Comparison of ENCODE assay signal across 22 cellular contexts in genomic region chr17:82320140-82320840, GRCh38. TPM values are rescaled to one million over a fixed set of nuclear protein-coding genes. Genes with fewer than 3 reads are reported as not detected.
A peak's percentile ranks its signal among the peaks of the same experiment; 100 is the strongest.
DNase-seq lines count a peak whose midpoint lies in the region; ATAC-seq and TF ChIP-seq lines count a peak whose summit lies in the region.
"Had no signal": no experiment of that assay in that cellular context is flagged by ENCODE, and none has a peak within 500 bp of the region (broad histone marks: within the 10 kb centered on the region; RNA-seq: fewer than 3 reads in every experiment).

No MANE protein-coding gene starts in this region.

- H3K4me3 ChIP-seq in Caco-2 (ENCODE audit: low read depth, low read length): peak overlapping the region; percentile 48
- H3K4me3 ChIP-seq in naive thymus-derived CD4-positive, alpha-beta T cell (ENCODE audit: low read length): no peak overlapping the region

- peak overlapping the region; percentile 77 for H3K27ac ChIP-seq in naive thymus-derived CD4-positive, alpha-beta T cell (ENCODE audit: low read depth, low read length)
- H3K27ac ChIP-seq: heart right ventricle, HL-60, KMS-11 had no signal

- no peak for ATAC-seq in activated CD4-positive, alpha-beta T cell treated with anti-CD3 and anti-CD28 coated beads for 36 hours
- no peak for ATAC-seq in naive thymus-derived CD4-positive, alpha-beta T cell
- ATAC-seq: heart right ventricle had no signal

- H3K4me3 Mint-ChIP-seq in activated CD4-positive, alpha-beta T cell treated with anti-CD3 and anti-CD28 coated beads for 36 hours: no peak overlapping the region
- H3K4me3 Mint-ChIP-seq in Caco-2 (ENCODE audit: unreplicated experiment) (peak overlapping the region; percentile 76), chondrocyte (ENCODE audit: unreplicated experiment) (no peak overlapping the region)
- H3K4me3 Mint-ChIP-seq in activated CD4-positive, alpha-beta memory T cell treated with anti-CD3 and anti-CD28 coated beads, Interleukin-2, amount 10 ng/mL, durations not matched to agents 7 days and 5 days: no peak overlapping the region
- H3K4me3 Mint-ChIP-seq in naive thymus-derived CD4-positive, alpha-beta T cell: peak overlapping the region in 7 of 10 donors; percentile 32 to 87 (median 65)

- no peaks in the 10 kb centered on the region for H3K9me3 Mint-ChIP-seq in activated CD4-positive, alpha-beta T cell treated with anti-CD3 and anti-CD28 coated beads for 36 hours (ENCODE audit: low read depth)
- H3K9me3 Mint-ChIP-seq in Caco-2 (ENCODE audit: unreplicated experiment): no peaks in the 10 kb centered on the region
- no peaks in the 10 kb centered on the region for H3K9me3 Mint-ChIP-seq in activated CD4-positive, alpha-beta memory T cell treated with anti-CD3 and anti-CD28 coated beads, Interleukin-2, amount 10 ng/mL, durations not matched to agents 7 days and 5 days
- H3K9me3 Mint-ChIP-seq in naive thymus-derived CD4-positive, alpha-beta T cell: no peaks in the 10 kb centered on the region
- H3K9me3 Mint-ChIP-seq in chondrocyte (ENCODE audit: low read depth): no peaks in the 10 kb centered on the region

- POLR2A ChIA-PET in activated CD4-positive, alpha-beta T cell treated with anti-CD3 and anti-CD28 coated beads for 36 hours (lab: Charles Lee): interaction anchor here (0.8 to 3.2 kb wide), 9 partner anchors 8 to 285 kb away, joined by 3 to 62 read pairs (median 6); partner anchors contain the start of gene SECTM1
- POLR2A ChIA-PET in Caco-2 (lab: Charles Lee): no interaction called here
- POLR2A ChIA-PET in activated CD4-positive, alpha-beta memory T cell treated with anti-CD3 and anti-CD28 coated beads, Interleukin-2, amount 10 ng/mL, durations not matched to agents 7 days and 5 days (lab: Charles Lee): interaction anchor here (0.8 to 3.5 kb wide), 3 partner anchors 22 to 82 kb away, joined by 3 to 24 read pairs (median 6); no protein-coding TSS in a partner anchor
- POLR2A ChIA-PET in naive thymus-derived CD4-positive, alpha-beta T cell (lab: Charles Lee): interaction anchor here (0.5 to 5.3 kb wide), 7 partner anchors 14 to 276 kb away, joined by 3 to 34 read pairs (median 5); no protein-coding TSS in a partner anchor

- H3K36me3 Mint-ChIP-seq in activated CD4-positive, alpha-beta T cell treated with anti-CD3 and anti-CD28 coated beads for 36 hours (ENCODE audit: low read depth): peaks cover 49% of the 10 kb centered on the region
- no peaks in the 10 kb centered on the region for H3K36me3 Mint-ChIP-seq in Caco-2 (ENCODE audit: insufficient read depth, unreplicated experiment)
- peaks cover 2% of the 10 kb centered on the region for H3K36me3 Mint-ChIP-seq in activated CD4-positive, alpha-beta memory T cell treated with anti-CD3 and anti-CD28 coated beads, Interleukin-2, amount 10 ng/mL, durations not matched to agents 7 days and 5 days (ENCODE audit: low read depth)
- peaks cover 0 to 11% (median 0%) of the 10 kb centered on the region in 5 donors for H3K36me3 Mint-ChIP-seq in naive thymus-derived CD4-positive, alpha-beta T cell
- H3K36me3 Mint-ChIP-seq in chondrocyte (ENCODE audit: low read depth): no peaks in the 10 kb centered on the region

- H3K27me3 Mint-ChIP-seq in activated CD4-positive, alpha-beta T cell treated with anti-CD3 and anti-CD28 coated beads for 36 hours: no peaks in the 10 kb centered on the region
- H3K27me3 Mint-ChIP-seq in Caco-2 (ENCODE audit: insufficient read depth, unreplicated experiment) (no peaks in the 10 kb centered on the region), chondrocyte (ENCODE audit: low read depth) (peaks cover 13% of the 10 kb centered on the region)
- H3K27me3 Mint-ChIP-seq in activated CD4-positive, alpha-beta memory T cell treated with anti-CD3 and anti-CD28 coated beads, Interleukin-2, amount 10 ng/mL, durations not matched to agents 7 days and 5 days: peaks cover 4% of the 10 kb centered on the region
- no peaks in the 10 kb centered on the region for H3K27me3 Mint-ChIP-seq in naive thymus-derived CD4-positive, alpha-beta T cell

- H3K4me1 ChIP-seq in Caco-2: peaks cover 11% of the 10 kb centered on the region
- H3K4me1 ChIP-seq in naive thymus-derived CD4-positive, alpha-beta T cell (ENCODE audit: control insufficient read depth in 2 of 2, insufficient read depth in 2 of 2, low read length in 2 of 2): peaks cover 19 to 20% of the 10 kb centered on the region in 2 donors

- no peaks in the 10 kb centered on the region for H3K36me3 ChIP-seq in Caco-2 (ENCODE audit: control insufficient read depth, insufficient read depth, low read length)
- H3K36me3 ChIP-seq in naive thymus-derived CD4-positive, alpha-beta T cell (ENCODE audit: control insufficient read depth in 2 of 3, insufficient read depth in 3 of 3, low read length in 3 of 3): peaks cover 0 to 21% (median 0%) of the 10 kb centered on the region in 3 experiments
- H3K36me3 ChIP-seq: Peyer's patch had no signal

- intact Hi-C loops in activated CD4-positive, alpha-beta T cell treated with anti-CD3 and anti-CD28 coated beads for 36 hours (cut with DNase I, micrococcal nuclease): loop anchor here in 1 of 2 experiments (2.0 to 10.0 kb wide), 2 partner anchors 83 to 285 kb away; partner anchors contain the start of genes DCXR and RAC3
- intact Hi-C loops in Caco-2 (cut with micrococcal nuclease; ENCODE audit: unreplicated experiment): no loop called here
- intact Hi-C loops in naive thymus-derived CD4-positive, alpha-beta T cell (cut with micrococcal nuclease): loop anchor here (2.0 kb wide), 2 partner anchors 75 to 193 kb away; no protein-coding TSS in a partner anchor

- BruUV-seq in Caco-2 (replicated peaks; lab: Mats Ljungman, UMichigan): no TSS peak

- no peaks in the 10 kb centered on the region for H3K9me3 ChIP-seq in Caco-2
- H3K9me3 ChIP-seq in naive thymus-derived CD4-positive, alpha-beta T cell (ENCODE audit: control insufficient read depth in 2 of 3, low read length in 3 of 3): no peaks in the 10 kb centered on the region
- H3K9me3 ChIP-seq: heart right ventricle, Peyer's patch had no signal

- H3K27me3 ChIP-seq in Caco-2 (replicated peaks; ENCODE audit: control insufficient read depth, insufficient read depth, low read length): no peaks in the 10 kb centered on the region
- no peaks in the 10 kb centered on the region for H3K27me3 ChIP-seq in naive thymus-derived CD4-positive, alpha-beta T cell (ENCODE audit: control insufficient read depth in 2 of 2, insufficient read depth in 2 of 2, low read length in 2 of 2)
- H3K27me3 ChIP-seq: Peyer's patch had no signal

- TF ChIP-seq CTCF in Caco-2 (IDR thresholded peaks at IDR 0.05; ENCODE audit: insufficient read depth in 1 of 2, low read depth in 1 of 2, low read length in 1 of 2, severe bottlenecking in 1 of 2, unreplicated experiment in 1 of 2) (no peak), chondrocyte (IDR thresholded peaks at IDR 0.05) (no peak)

- peak; percentile 21 for DNase-seq in activated CD4-positive, alpha-beta T cell treated with anti-CD3 and anti-CD28 coated beads for 36 hours
- no peak for DNase-seq in activated CD4-positive, alpha-beta T cell treated with anti-CD3 and anti-CD28 coated beads, Interleukin-2, amount 50 U/mL, for 4 hours
- DNase-seq in Caco-2 (peak in 1 of 2 experiments; percentile 45), NCI-H2171 treated with DMSO at 0.1 percent for 48 hours (lab: John Stamatoyannopoulos, UW) (no peak), chondrocyte (ENCODE audit: low spot score) (no peak)
- DNase-seq in activated CD4-positive, alpha-beta memory T cell treated with anti-CD3 and anti-CD28 coated beads, Interleukin-2, amount 10 ng/mL, durations not matched to agents 7 days and 5 days: no peak
- no peak for DNase-seq in naive thymus-derived CD4-positive, alpha-beta T cell
- DNase-seq in NK-92 treated with Interleukin-12 subunit alpha and Interleukin-12 subunit beta, amount 100 ng/mL, for 24 hours (lab: John Stamatoyannopoulos, UW): no peak
- DNase-seq: ACHN, amygdala, mammary epithelial cell, NCI-H1048, NCI-H748 treated with DMSO at 0.1 percent for 48 hours, Peyer's patch had no signal

- CTCF ChIA-PET in activated CD4-positive, alpha-beta T cell treated with anti-CD3 and anti-CD28 coated beads for 36 hours (lab: Charles Lee): interaction anchor here (0.6 to 2.0 kb wide), 16 partner anchors 7 to 1955 kb away, joined by 3 to 23 read pairs (median 4); partner anchors contain the start of gene SECTM1
- CTCF ChIA-PET in Caco-2 (lab: Charles Lee): no interaction called here
- CTCF ChIA-PET in activated CD4-positive, alpha-beta memory T cell treated with anti-CD3 and anti-CD28 coated beads, Interleukin-2, amount 10 ng/mL, durations not matched to agents 7 days and 5 days (lab: Charles Lee): interaction anchor here (0.7 to 3.0 kb wide), 6 partner anchors 19 to 84 kb away, joined by 3 to 28 read pairs (median 8); no protein-coding TSS in a partner anchor
- CTCF ChIA-PET in naive thymus-derived CD4-positive, alpha-beta T cell (lab: Charles Lee): interaction anchor here (0.9 to 3.4 kb wide), 7 partner anchors 13 to 114 kb away, joined by 3 to 57 read pairs (median 5); no protein-coding TSS in a partner anchor

- H3K4me1 Mint-ChIP-seq in activated CD4-positive, alpha-beta T cell treated with anti-CD3 and anti-CD28 coated beads for 36 hours: peaks cover 25% of the 10 kb centered on the region
- H3K4me1 Mint-ChIP-seq in Caco-2 (ENCODE audit: low read depth, unreplicated experiment) (no peaks in the 10 kb centered on the region), chondrocyte (ENCODE audit: low read depth) (peaks cover 5% of the 10 kb centered on the region)
- H3K4me1 Mint-ChIP-seq in activated CD4-positive, alpha-beta memory T cell treated with anti-CD3 and anti-CD28 coated beads, Interleukin-2, amount 10 ng/mL, durations not matched to agents 7 days and 5 days: peaks cover 36% of the 10 kb centered on the region
- H3K4me1 Mint-ChIP-seq in naive thymus-derived CD4-positive, alpha-beta T cell: peaks cover 8 to 36% (median 18%) of the 10 kb centered on the region in 7 donors

- H3K27ac Mint-ChIP-seq in activated CD4-positive, alpha-beta T cell treated with anti-CD3 and anti-CD28 coated beads for 36 hours: no peak overlapping the region
- no peak overlapping the region for H3K27ac Mint-ChIP-seq in Caco-2 (ENCODE audit: unreplicated experiment)
- peak overlapping the region; percentile 21 for H3K27ac Mint-ChIP-seq in activated CD4-positive, alpha-beta memory T cell treated with anti-CD3 and anti-CD28 coated beads, Interleukin-2, amount 10 ng/mL, durations not matched to agents 7 days and 5 days
- peak overlapping the region in 5 of 9 donors; percentile 71 to 97 (median 75) for H3K27ac Mint-ChIP-seq in naive thymus-derived CD4-positive, alpha-beta T cell
- H3K27ac Mint-ChIP-seq in chondrocyte (ENCODE audit: unreplicated experiment): no peak overlapping the region

RNA-seq across cellular contexts. Expression of gene CD7, which starts 2.9 kb away (rescaled TPM):
- 100 to 1,000 TPM; 614 to 725 TPM for total RNA-seq in activated CD4-positive, alpha-beta T cell treated with anti-CD3 and anti-CD28 coated beads for 36 hours
- total RNA-seq in Caco-2 (2022) (0.37 and 0.93 TPM in 2 replicates), chondrocyte (not detected in 3 replicates)
- total RNA-seq in activated CD4-positive, alpha-beta memory T cell treated with anti-CD3 and anti-CD28 coated beads, Interleukin-2, amount 10 ng/mL, durations not matched to agents 7 days and 5 days: 100 to 1,000 TPM; 138 to 140 TPM
- 100 to 1,000 TPM in 3 of 5 experiments, 10 to 100 TPM in 2; 61.9 to 390 (median 165) TPM for total RNA-seq in naive thymus-derived CD4-positive, alpha-beta T cell
- 100 to 1,000 TPM; 169 to 183 TPM for polyA plus RNA-seq in naive thymus-derived CD4-positive, alpha-beta T cell
- total RNA-seq: Daoy, mammary epithelial cell, pulmonary artery endothelial cell had no signal
- polyA plus RNA-seq: mammary epithelial cell, neural cell had no signal

RNA-seq across cellular contexts. Expression of gene SECTM1, which starts 13.3 kb away (rescaled TPM):
- total RNA-seq in activated CD4-positive, alpha-beta T cell treated with anti-CD3 and anti-CD28 coated beads for 36 hours: 10 to 100 TPM in 1 of 2 experiments, 1 to 10 TPM in 1; 9.0 to 10.9 TPM
- total RNA-seq in Caco-2 (2022) (0.37 and 0.75 TPM in 2 replicates), chondrocyte (1.3 to 2.5 TPM (median 2.1 TPM) in 3 replicates)
- total RNA-seq in activated CD4-positive, alpha-beta memory T cell treated with anti-CD3 and anti-CD28 coated beads, Interleukin-2, amount 10 ng/mL, durations not matched to agents 7 days and 5 days: 10 to 100 TPM; 18.3 to 18.5 TPM
- 10 to 100 TPM in 2 of 5 experiments, 1 to 10 TPM in 3; 2.3 to 32.4 (median 5.1) TPM for total RNA-seq in naive thymus-derived CD4-positive, alpha-beta T cell
- 1 to 10 TPM; 1.5 to 3.2 TPM for polyA plus RNA-seq in naive thymus-derived CD4-positive, alpha-beta T cell
- polyA plus RNA-seq: neural cell had no signal

RNA-seq across cellular contexts. Expression of gene TEX19, which starts 38.8 kb away (rescaled TPM):
- not detected for total RNA-seq in activated CD4-positive, alpha-beta T cell treated with anti-CD3 and anti-CD28 coated beads for 36 hours
- total RNA-seq in Caco-2 (2022) (3.4 and 4.2 TPM in 2 replicates), chondrocyte (not detected in 3 replicates)
- total RNA-seq in activated CD4-positive, alpha-beta memory T cell treated with anti-CD3 and anti-CD28 coated beads, Interleukin-2, amount 10 ng/mL, durations not matched to agents 7 days and 5 days: not detected
- total RNA-seq in naive thymus-derived CD4-positive, alpha-beta T cell: not detected
- polyA plus RNA-seq in naive thymus-derived CD4-positive, alpha-beta T cell: not detected
- total RNA-seq: CD4-positive, alpha-beta memory T cell; Daoy; heart right ventricle; mammary epithelial cell; Peyer's patch; pulmonary artery endothelial cell; ureter had no signal
- polyA plus RNA-seq: CD4-positive, alpha-beta memory T cell; heart right ventricle; mammary epithelial cell; neural cell had no signal

RNA-seq across cellular contexts. Expression of gene CSNK1D, which starts 46.8 kb away (rescaled TPM):
- 100 to 1,000 TPM; 118 to 182 TPM for total RNA-seq in activated CD4-positive, alpha-beta T cell treated with anti-CD3 and anti-CD28 coated beads for 36 hours
- total RNA-seq in Caco-2 (2022) (196 TPM in 2 replicates), chondrocyte (93.0 to 94.5 TPM (median 93.9 TPM) in 3 replicates)
- total RNA-seq in activated CD4-positive, alpha-beta memory T cell treated with anti-CD3 and anti-CD28 coated beads, Interleukin-2, amount 10 ng/mL, durations not matched to agents 7 days and 5 days: 100 to 1,000 TPM; 116 TPM
- 100 to 1,000 TPM; 144 to 249 (median 176) TPM for total RNA-seq in naive thymus-derived CD4-positive, alpha-beta T cell
- 10 to 100 TPM; 46.1 to 81.3 TPM for polyA plus RNA-seq in naive thymus-derived CD4-positive, alpha-beta T cell

RNA-seq across cellular contexts. Expression of gene UTS2R, which starts 51.3 kb away (rescaled TPM):
- total RNA-seq in activated CD4-positive, alpha-beta T cell treated with anti-CD3 and anti-CD28 coated beads for 36 hours: not detected
- total RNA-seq in Caco-2 (2022): 0.66 and 1.3 TPM in 2 replicates
- total RNA-seq in activated CD4-positive, alpha-beta memory T cell treated with anti-CD3 and anti-CD28 coated beads, Interleukin-2, amount 10 ng/mL, durations not matched to agents 7 days and 5 days: not detected
- total RNA-seq in naive thymus-derived CD4-positive, alpha-beta T cell: not detected
- not detected for polyA plus RNA-seq in naive thymus-derived CD4-positive, alpha-beta T cell
- total RNA-seq in chondrocyte: not detected in 3 replicates
- total RNA-seq: CD4-positive, alpha-beta memory T cell; Daoy; mammary epithelial cell; Peyer's patch; pulmonary artery endothelial cell; ureter had no signal
- polyA plus RNA-seq: CD4-positive, alpha-beta memory T cell; mammary epithelial cell; neural cell had no signal

Comparison
In these comparisons a context has a peak if more than half of its experiments do, and no peak if none do; other contexts are left out.
1. H3K27ac Mint-ChIP-seq: peak in activated CD4-positive, alpha-beta memory T cell treated with anti-CD3 and anti-CD28 coated beads, Interleukin-2, amount 10 ng/mL, durations not matched to agents 7 days and 5 days (single experiment) and naive thymus-derived CD4-positive, alpha-beta T cell (5 of 9); none in activated CD4-positive, alpha-beta T cell treated with anti-CD3 and anti-CD28 coated beads for 36 hours (single experiment), Caco-2 (single experiment) and chondrocyte (single experiment).
2. H3K4me3 Mint-ChIP-seq: peak in Caco-2 (single experiment) and naive thymus-derived CD4-positive, alpha-beta T cell (7 of 10); none in activated CD4-positive, alpha-beta T cell treated with anti-CD3 and anti-CD28 coated beads for 36 hours (single experiment), activated CD4-positive, alpha-beta memory T cell treated with anti-CD3 and anti-CD28 coated beads, Interleukin-2, amount 10 ng/mL, durations not matched to agents 7 days and 5 days (single experiment) and chondrocyte (single experiment).
3. RNA of gene CD7, which starts 2.9 kb away (total RNA-seq): 614 to 725 TPM in activated CD4-positive, alpha-beta T cell treated with anti-CD3 and anti-CD28 coated beads for 36 hours, 61.9 to 390 TPM in naive thymus-derived CD4-positive, alpha-beta T cell and 138 to 140 TPM in activated CD4-positive, alpha-beta memory T cell treated with anti-CD3 and anti-CD28 coated beads, Interleukin-2, amount 10 ng/mL, durations not matched to agents 7 days and 5 days; 0.37 to 0.93 TPM in Caco-2 and not detected in chondrocyte; every median in the first group is over 10 times any median in the second.